24 cellular contexts compared by ENCODE assay signal in the genomic region with DNA sequence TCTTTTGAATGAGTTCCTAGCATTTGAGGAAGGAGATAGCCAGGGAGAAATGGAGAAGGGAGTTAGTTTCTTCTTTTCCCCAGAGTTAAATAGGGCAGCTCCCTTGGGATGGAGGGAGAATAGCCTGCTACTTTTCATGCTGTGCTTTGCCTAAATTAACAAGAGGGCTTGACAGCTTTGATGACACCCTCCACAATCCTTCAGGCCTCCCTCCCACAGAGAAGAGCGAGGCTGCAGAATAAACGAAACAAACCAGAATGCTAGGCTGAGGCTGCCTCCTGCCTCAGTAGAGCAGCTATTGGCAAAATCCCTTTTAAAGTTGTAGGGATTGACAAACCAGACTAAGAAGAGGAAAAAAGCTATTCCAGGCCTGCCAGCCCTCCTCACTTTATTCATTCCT.
"Had no signal": no experiment of that assay in that cellular context is flagged by ENCODE, and none has a peak within 500 bp of the region (broad histone marks: within the 10 kb centered on the region; RNA-seq: fewer than 3 reads in every experiment).

No MANE protein-coding gene starts in this region.

- H3K9me3 Mint-ChIP-seq: activated CD4-positive, alpha-beta T cell treated with anti-CD3 and anti-CD28 coated beads, Interleukin-2, amount 10 ng/mL, durations not matched to agents 24 days and 14 days; activated naive CD4-positive, alpha-beta T cell treated with anti-CD3 and anti-CD28 coated beads, Interleukin-2, amount 10 ng/mL, durations not matched to agents 7 days and 5 days; activated naive CD8-positive, alpha-beta T cell treated with anti-CD3 and anti-CD28 coated beads for 36 hours; activated T-cell treated with anti-CD3 and anti-CD28 coated beads, Interleukin-2, amount 50 U/mL, for 24 hours; activated T-helper 2 cell treated with anti-CD3 and anti-CD28 coated beads, Interferon-gamma antibody, Interleukin-2, Interleukin-4, amounts not matched to agents 10 μg/mL and 5 μg/mL and 100 μg/mL, durations not matched to agents 14 hours and 24 hours and 36 hours had no signal

- H3K4me1 Mint-ChIP-seq: activated CD8-positive, alpha-beta memory T cell treated with anti-CD3 and anti-CD28 coated beads, Interleukin-2, amount 10 ng/mL, durations not matched to agents 7 days and 5 days; activated naive CD4-positive, alpha-beta T cell treated with anti-CD3 and anti-CD28 coated beads, Interleukin-2, amount 10 ng/mL, durations not matched to agents 7 days and 5 days; activated naive CD8-positive, alpha-beta T cell treated with anti-CD3 and anti-CD28 coated beads for 36 hours had no signal

- DNase-seq: activated CD4-positive, alpha-beta T cell treated with anti-CD3 and anti-CD28 coated beads for 1 hour; activated CD4-positive, alpha-beta T cell treated with anti-CD3 and anti-CD28 coated beads, Interleukin-2, amount 10 ng/mL, durations not matched to agents 24 days and 14 days; activated CD4-positive, alpha-beta T cell treated with anti-CD3 and anti-CD28 coated beads, Interleukin-2, amount 50 U/mL, for 48 hours; activated CD8-positive, alpha-beta memory T cell treated with anti-CD3 and anti-CD28 coated beads, Interleukin-2, amount 10 ng/mL, durations not matched to agents 7 days and 5 days; activated gamma-delta T cell treated with Interleukin-2 at 50 U/mL for 16 hours; activated naive CD4-positive, alpha-beta T cell treated with anti-CD3 and anti-CD28 coated beads, Interleukin-2, amount 10 ng/mL, durations not matched to agents 7 days and 5 days; activated naive CD8-positive, alpha-beta T cell treated with anti-CD3 and anti-CD28 coated beads for 36 hours; activated T-cell treated with anti-CD3 and anti-CD28 coated beads, Interleukin-2, amount 50 U/mL, for 24 hours; brain microvascular endothelial cell; cerebellar nuclear complex; MG63; NCI-H1105; NCI-H1436; NCI-H1694 treated with DMSO at 0.1 percent for 48 hours; NCI-H2081; NCI-H2171; NCI-H2227 treated with DMSO at 0.1 percent for 48 hours; NCI-H510A; NCI-H526 treated with DMSO at 0.1 percent for 48 hours; PC-3; SHP77; SW 1271 had no signal

- H3K27me3 Mint-ChIP-seq: activated CD4-positive, alpha-beta T cell treated with anti-CD3 and anti-CD28 coated beads, Interleukin-2, amount 10 ng/mL, durations not matched to agents 24 days and 14 days; activated CD8-positive, alpha-beta memory T cell treated with anti-CD3 and anti-CD28 coated beads, Interleukin-2, amount 10 ng/mL, durations not matched to agents 7 days and 5 days; activated naive CD4-positive, alpha-beta T cell treated with anti-CD3 and anti-CD28 coated beads, Interleukin-2, amount 10 ng/mL, durations not matched to agents 7 days and 5 days; activated naive CD8-positive, alpha-beta T cell treated with anti-CD3 and anti-CD28 coated beads for 36 hours; activated T-cell treated with anti-CD3 and anti-CD28 coated beads, Interleukin-2, amount 50 U/mL, for 24 hours had no signal

- H3K4me3 Mint-ChIP-seq: activated CD4-positive, alpha-beta T cell treated with anti-CD3 and anti-CD28 coated beads, Interleukin-2, amount 10 ng/mL, durations not matched to agents 24 days and 14 days; activated CD8-positive, alpha-beta memory T cell treated with anti-CD3 and anti-CD28 coated beads, Interleukin-2, amount 10 ng/mL, durations not matched to agents 7 days and 5 days; activated naive CD4-positive, alpha-beta T cell treated with anti-CD3 and anti-CD28 coated beads, Interleukin-2, amount 10 ng/mL, durations not matched to agents 7 days and 5 days; activated naive CD8-positive, alpha-beta T cell treated with anti-CD3 and anti-CD28 coated beads for 36 hours; activated T-cell treated with anti-CD3 and anti-CD28 coated beads, Interleukin-2, amount 50 U/mL, for 24 hours had no signal

- ATAC-seq: activated CD8-positive, alpha-beta memory T cell treated with anti-CD3 and anti-CD28 coated beads, Interleukin-2, amount 10 ng/mL, durations not matched to agents 7 days and 5 days; PC-3; SK-N-SH treated with all-trans-retinoic acid at 6 μM for 48 hours had no signal

- H3K36me3 Mint-ChIP-seq: activated CD8-positive, alpha-beta memory T cell treated with anti-CD3 and anti-CD28 coated beads, Interleukin-2, amount 10 ng/mL, durations not matched to agents 7 days and 5 days; activated naive CD4-positive, alpha-beta T cell treated with anti-CD3 and anti-CD28 coated beads, Interleukin-2, amount 10 ng/mL, durations not matched to agents 7 days and 5 days; activated naive CD8-positive, alpha-beta T cell treated with anti-CD3 and anti-CD28 coated beads for 36 hours had no signal

- H3K27ac Mint-ChIP-seq: activated CD4-positive, alpha-beta T cell treated with anti-CD3 and anti-CD28 coated beads, Interleukin-2, amount 10 ng/mL, durations not matched to agents 24 days and 14 days; activated CD8-positive, alpha-beta memory T cell treated with anti-CD3 and anti-CD28 coated beads, Interleukin-2, amount 10 ng/mL, durations not matched to agents 7 days and 5 days; activated naive CD4-positive, alpha-beta T cell treated with anti-CD3 and anti-CD28 coated beads, Interleukin-2, amount 10 ng/mL, durations not matched to agents 7 days and 5 days; activated naive CD8-positive, alpha-beta T cell treated with anti-CD3 and anti-CD28 coated beads for 36 hours; activated T-cell treated with anti-CD3 and anti-CD28 coated beads, Interleukin-2, amount 50 U/mL, for 24 hours; activated T-helper 2 cell treated with anti-CD3 and anti-CD28 coated beads, Interferon-gamma antibody, Interleukin-2, Interleukin-4, amounts not matched to agents 10 μg/mL and 5 μg/mL and 100 μg/mL, durations not matched to agents 14 hours and 24 hours and 36 hours had no signal
